8 cellular contexts compared by ENCODE assay signal in the genomic region with DNA sequence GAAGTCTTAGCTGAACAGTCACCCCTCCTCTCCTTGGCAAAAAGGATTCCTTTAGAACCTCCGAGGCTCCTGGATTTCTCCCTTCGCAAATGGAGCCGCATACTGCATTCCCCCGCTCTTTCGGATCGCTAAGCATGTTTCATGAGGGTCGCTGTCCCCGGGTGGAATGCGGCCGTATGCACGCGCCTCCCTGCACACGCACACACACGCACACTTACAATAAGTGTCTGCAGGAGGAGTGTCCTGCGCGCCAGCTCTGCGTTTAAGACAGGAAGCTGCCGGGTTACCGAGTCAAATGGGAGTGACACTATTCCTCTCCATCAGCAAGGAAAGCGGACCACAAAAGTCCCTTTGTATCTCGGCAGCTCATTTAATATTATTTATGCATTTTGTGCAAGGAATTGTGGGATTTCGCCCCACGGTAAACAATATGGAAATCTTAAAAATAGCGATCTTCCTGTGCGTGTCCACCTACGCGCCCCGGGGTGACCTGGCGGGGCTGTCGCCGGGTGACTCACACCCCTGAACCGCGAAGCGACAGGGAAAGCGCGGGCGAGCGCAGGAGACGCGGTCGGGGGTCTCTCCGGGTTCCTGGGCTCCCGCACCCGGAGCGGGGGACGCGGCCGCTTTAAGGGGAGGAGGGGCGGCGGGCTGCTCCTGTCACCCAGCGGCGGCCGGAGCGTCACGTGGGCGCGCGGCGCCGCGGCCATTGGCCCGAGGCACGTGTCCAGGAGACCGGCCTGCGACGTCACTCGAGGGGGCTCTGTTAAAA. TPM values are rescaled to one million over a fixed set of nuclear protein-coding genes. Genes with fewer than 3 reads are reported as not detected.
DNase-seq lines count a peak whose midpoint lies in the region; ATAC-seq and TF ChIP-seq lines count a peak whose summit lies in the region.

No MANE protein-coding gene starts in this region.

- CTCF ChIA-PET in Calu3 (lab: Charles Lee), result no interaction called here
- CTCF ChIA-PET in IMR-90 (lab: Yijun Ruan, JAX), result no interaction called here

- in situ Hi-C loops in IMR-90 (cut with MboI; ENCODE audit: low sequenced_read_pairs), result no loop called here

- 2% methylated on average over 30 of the region's 67 CpGs; no CpG with 5 or more reads in 1 of the 2 experiments for WGBS in IMR-90 (ENCODE audit: extremely low coverage in 2 of 2, insufficient read length in 1 of 2), 2 experiments

- intact Hi-C loops in Calu3 (cut with micrococcal nuclease; ENCODE audit: unreplicated experiment), result no loop called here
- intact Hi-C loops in IMR-90 (cut with micrococcal nuclease), result loop anchor here (10.0 kb wide), 2 partner anchors 82 to 162 kb away; partner anchors contain the start of gene INSIG1
- intact Hi-C loops in uterus (cut with DNase I; ENCODE audit: low total_unique reads), result no loop called here

- H2BK120ac ChIP-seq in IMR-90 (ENCODE audit: low read depth, low read length), result no peak overlapping the region

- peaks cover 40% of the 10 kb centered on the region for H3K36me3 Mint-ChIP-seq in Calu3 (ENCODE audit: insufficient read depth, unreplicated experiment)

- H3F3A ChIP-seq in neural cell (ENCODE audit: insufficient read depth, low read length, poor library complexity, severe bottlenecking), result no peaks in the 10 kb centered on the region

- H2BK20ac ChIP-seq in IMR-90 (ENCODE audit: low read depth, low read length), result no peak overlapping the region

- H3K4me1 ChIP-seq in IMR-90 (ENCODE audit: control insufficient read depth, insufficient read depth, low read length), result no peaks in the 10 kb centered on the region
- H3K4me1 ChIP-seq in uterus, result peaks cover 0 to 29% of the 10 kb centered on the region in 2 donors

- H3K27me3 ChIP-seq in IMR-90 (ENCODE audit: control insufficient read depth, insufficient read depth, low read length), result peaks cover 90% of the 10 kb centered on the region
- peaks cover 94% of the 10 kb centered on the region for H3K27me3 ChIP-seq in neural cell (ENCODE audit: insufficient read depth, low read depth, low read length)
- peaks cover 31 to 82% of the 10 kb centered on the region in 2 donors for H3K27me3 ChIP-seq in uterus

- H3K36me3 ChIP-seq in IMR-90 (ENCODE audit: control insufficient read depth, insufficient read depth, low read length) (no peaks in the 10 kb centered on the region), neural cell (ENCODE audit: insufficient read depth, low read length) (no peaks in the 10 kb centered on the region), uterus (no peaks in the 10 kb centered on the region)

- H4K5ac ChIP-seq in IMR-90 (ENCODE audit: low read depth, low read length), result no peak overlapping the region

- no peak overlapping the region for H2AK9ac ChIP-seq in IMR-90 (replicated peaks; ENCODE audit: low read depth, low read length, poor library complexity)

- no peak for TF ChIP-seq EP300 in neural cell (conservative IDR thresholded peaks at IDR 0.05; ENCODE audit: poor library complexity, severe bottlenecking)

- H3K27ac Mint-ChIP-seq in Calu3 (ENCODE audit: unreplicated experiment), result peak overlapping the region; percentile 70

- no peaks in the 10 kb centered on the region for H4K20me1 ChIP-seq in IMR-90 (ENCODE audit: insufficient read depth, low read length)
- H4K20me1 ChIP-seq in neural cell (ENCODE audit: insufficient read depth), result no peaks in the 10 kb centered on the region

- H3K9me3 Mint-ChIP-seq in Calu3 (ENCODE audit: low read depth, unreplicated experiment), result no peaks in the 10 kb centered on the region

- peaks cover 20% of the 10 kb centered on the region for H3K4me1 Mint-ChIP-seq in Calu3 (ENCODE audit: low read depth, unreplicated experiment)

- H3K18ac ChIP-seq in IMR-90 (ENCODE audit: low read depth, low read length), result no peak overlapping the region

- H3K56ac ChIP-seq in IMR-90 (ENCODE audit: extremely low read depth, insufficient read depth, low read length), result no peak overlapping the region

- no peak overlapping the region for H3K14ac ChIP-seq in IMR-90 (replicated peaks; ENCODE audit: low read depth, low read length)

- peak overlapping the region; percentile 86 for H3K4me3 Mint-ChIP-seq in Calu3 (ENCODE audit: low read depth, unreplicated experiment)

- no peak overlapping the region for H3K4ac ChIP-seq in IMR-90 (ENCODE audit: low read depth, low read length)

- H3K23ac ChIP-seq in IMR-90 (ENCODE audit: low read depth, low read length), result no peak overlapping the region

- no peak for TF ChIP-seq POLR2A in IMR-90 (IDR thresholded peaks at IDR 0.05; ENCODE audit: low read depth, low read length)
- TF ChIP-seq POLR2A in uterus (IDR thresholded peaks at IDR 0.05), result no peak

- no peak overlapping the region for H4K8ac ChIP-seq in IMR-90 (ENCODE audit: low read depth in 2 of 2, low read length in 2 of 2)

- peak; percentile 86 for DNase-seq in Calu3
- peak; percentile 31 for DNase-seq in IMR-90
- DNase-seq in activated CD8-positive, alpha-beta memory T cell treated with anti-CD3 and anti-CD28 coated beads, Interleukin-2, amount 50 U/mL, for 4 hours, result peak; percentile 27
- peak; percentile 75 to 87 for DNase-seq in foreskin fibroblast
- peak; percentile 53 to 80 for DNase-seq in uterus
- no peak for DNase-seq in NCI-H2107 (lab: John Stamatoyannopoulos, UW)

- POLR2A ChIA-PET in IMR-90 (lab: Charles Lee; ENCODE audit: unreplicated experiment), result no interaction called here

- H3K79me2 ChIP-seq in neural cell (replicated peaks; ENCODE audit: insufficient read depth, low read length), result no peaks in the 10 kb centered on the region

- ATAC-seq in IMR-90 (ENCODE audit: low read depth), result peak; percentile 69
- no peak for ATAC-seq in GM18517 (IDR thresholded peaks at IDR 0.05; ENCODE audit: unreplicated experiment)

- peaks cover 88% of the 10 kb centered on the region for H3K27me3 Mint-ChIP-seq in Calu3 (ENCODE audit: unreplicated experiment)

- no peak overlapping the region for H2BK15ac ChIP-seq in IMR-90 (ENCODE audit: low read depth, low read length)

- H3K9me2 ChIP-seq in neural cell (ENCODE audit: insufficient read depth, low read length), result no peaks in the 10 kb centered on the region

- peak overlapping the region; percentile 48 for H3K4me2 ChIP-seq in IMR-90 (ENCODE audit: low read depth, low read length)
- H3K4me2 ChIP-seq in neural cell (ENCODE audit: low read length), result no peak overlapping the region

- no TSS peak for BruUV-seq in Calu3 (replicated peaks; lab: Mats Ljungman, UMichigan)
- no TSS peak for BruUV-seq in IMR-90 (replicated peaks; lab: Mats Ljungman, UMichigan)

- dilution Hi-C loops in IMR-90 (cut with HindIII; ENCODE audit: low sequenced_read_pairs, unreplicated experiment), result no loop called here

- no peak overlapping the region for H2BK5ac ChIP-seq in IMR-90 (ENCODE audit: low read depth, low read length, poor library complexity, severe bottlenecking)

- H3K27ac ChIP-seq in IMR-90 (ENCODE audit: insufficient read depth, low read length) (no peak overlapping the region), neural cell (ENCODE audit: low read length) (no peak overlapping the region), uterus (no peak overlapping the region)

- TF ChIP-seq RAD21 in IMR-90 (IDR thresholded peaks at IDR 0.05; ENCODE audit: low read length), result no peak
- no peak for TF ChIP-seq RAD21 in neural cell (conservative IDR thresholded peaks at IDR 0.05)

- H3K9me1 ChIP-seq in IMR-90 (ENCODE audit: insufficient read depth, low read length), result no peaks in the 10 kb centered on the region; the same call in 1 of the 2 replicates

- H2AFZ ChIP-seq in IMR-90 (replicated peaks; ENCODE audit: low read length, poor library complexity), result peak overlapping the region; percentile 84
- no peak overlapping the region for H2AFZ ChIP-seq in neural cell (ENCODE audit: low read depth, low read length)

- H3K4me3 ChIP-seq in IMR-90 (ENCODE audit: insufficient read depth, low read depth, low read length) (peak overlapping the region; percentile 34), foreskin fibroblast (ENCODE audit: low read depth in 1 of 2, low read length in 2 of 2) (peak overlapping the region; percentile 41), neural cell (ENCODE audit: low read length) (peak overlapping the region; percentile 51), uterus (peak overlapping the region in 1 of 2 donors; percentile 52)

- no peak overlapping the region for H2AK5ac ChIP-seq in IMR-90 (ENCODE audit: low read depth, low read length)

- TF ChIP-seq CTCF in Calu3 (IDR thresholded peaks at IDR 0.05; ENCODE audit: unreplicated experiment) (no peak), IMR-90 (conservative IDR thresholded peaks at IDR 0.05; ENCODE audit: low read depth, low read length) (no peak), foreskin fibroblast (IDR thresholded peaks at IDR 0.05; ENCODE audit: low read depth, low read length) (no peak), neural cell (IDR thresholded peaks at IDR 0.05; ENCODE audit: poor library complexity, severe bottlenecking) (no peak), uterus (IDR thresholded peaks at IDR 0.05) (no peak)

- no peaks in the 10 kb centered on the region for H3K79me1 ChIP-seq in IMR-90 (ENCODE audit: low read depth in 1 of 2, low read length in 2 of 2)

- no peak overlapping the region for H3K9ac ChIP-seq in IMR-90 (ENCODE audit: low read depth, low read length)
- H3K9ac ChIP-seq in neural cell (ENCODE audit: low read length), result no peak overlapping the region

- H4K91ac ChIP-seq in IMR-90 (ENCODE audit: insufficient read depth, low read depth, low read length), result no peak overlapping the region

- H3K9me3 ChIP-seq in IMR-90 (ENCODE audit: control insufficient read depth, insufficient read depth, low read length) (peaks cover 7% of the 10 kb centered on the region; the same call in 1 of the 2 replicates), neural cell (ENCODE audit: low read length) (no peaks in the 10 kb centered on the region), uterus (no peaks in the 10 kb centered on the region)

TF ChIP-seq in IMR-90, 13 proteins besides CTCF, POLR2A, EP300 and RAD21 (continues in another document):
- no peak for TF ChIP-seq MXI1 (IDR thresholded peaks at IDR 0.05; ENCODE audit: borderline replicate concordance, low read depth, low read length)

TF ChIP-seq in neural cell, 6 proteins besides CTCF, POLR2A, EP300 and RAD21:
- TF ChIP-seq TAF1 (IDR thresholded peaks at IDR 0.05; ENCODE audit: low read depth) (no peak), POLR2AphosphoS5 (IDR thresholded peaks at IDR 0.05) (peak; percentile 51), EZH2 (IDR thresholded peaks at IDR 0.05; ENCODE audit: borderline replicate concordance, insufficient read depth, low read length, poor library complexity, severe bottlenecking) (peak; percentile 90)

RNA-seq across cellular contexts. Expression of gene EN2, which starts 1.0 kb away (rescaled TPM):
- total RNA-seq in Calu3 (2022), result 3.2 TPM in 2 replicates
- not detected in 2 replicates for total RNA-seq in IMR-90 (2012; rRNA removed)
- not detected in 2 replicates for polyA plus RNA-seq in IMR-90 (2012; rRNA removed)
- polyA plus RNA-seq in IMR-90 (2012; cell fraction: cytosol; rRNA removed), result 0.01 TPM in 1 of 2 replicates, not detected in the other
- polyA plus RNA-seq in IMR-90 (2012; cell fraction: nucleus; rRNA removed; ENCODE audit: low replicate concordance), result 0.03 TPM in 1 of 2 replicates, not detected in the other
- polyA plus RNA-seq in neural cell, result not detected in 2 replicates
- not detected in 2 replicates for polyA minus RNA-seq in neural cell
- 1 to 10 TPM in 1 of 4 donors, under 1 TPM in 1, not detected in 2; 0.15 to 2.1 TPM for total RNA-seq in uterus
